ENCODE assay signal across 28 cellular contexts in genomic region chr13:110551284-110551683, GRCh38. TPM values are rescaled to one million over a fixed set of nuclear protein-coding genes. Genes with fewer than 3 reads are reported as not detected.
DNase-seq lines count a peak whose midpoint lies in the region; ATAC-seq and TF ChIP-seq lines count a peak whose summit lies in the region.
"Had no signal": no experiment of that assay in that cellular context is flagged by ENCODE, and none has a peak within 500 bp of the region (broad histone marks: within the 10 kb centered on the region; RNA-seq: fewer than 3 reads in every experiment).

No MANE protein-coding gene starts in this region.

- no peak for TF ChIP-seq EP300 in SK-N-SH (IDR thresholded peaks at IDR 0.05; ENCODE audit: borderline replicate concordance in 1 of 2, low read depth in 1 of 2, low read length in 1 of 2)

- no peaks in the 10 kb centered on the region for H3K9me3 Mint-ChIP-seq in mesothelial cell of epicardium
- no peaks in the 10 kb centered on the region for H3K9me3 Mint-ChIP-seq in activated CD4-positive, alpha-beta T cell treated with anti-CD3 and anti-CD28 coated beads, Interleukin-2, amount 10 ng/mL, durations not matched to agents 24 days and 14 days
- H3K9me3 Mint-ChIP-seq: activated B cell treated with CpG ODN at 0.5 μM for 24 hours; activated T-cell treated with anti-CD3 and anti-CD28 coated beads, Interleukin-2, amount 50 U/mL, for 72 hours; stimulated activated naive B cell treated with anti-CD40 and anti-IgM and Interleukin-4, amounts not matched to agents 10 μg/mL and 1 μg/mL and 100 μg/mL, for 72 hours had no signal

- ATAC-seq in SK-N-SH treated with all-trans-retinoic acid at 6 μM for 48 hours, result no peak
- no peak for ATAC-seq in HG02852 (IDR thresholded peaks at IDR 0.05; ENCODE audit: unreplicated experiment)
- ATAC-seq: activated CD8-positive, alpha-beta memory T cell treated with anti-CD3 and anti-CD28 coated beads, Interleukin-2, amount 10 ng/mL, durations not matched to agents 7 days and 5 days; activated T-cell treated with anti-CD3 and anti-CD28 coated beads, Interleukin-2, amount 50 U/mL, for 72 hours; right lobe of liver; stimulated activated naive B cell treated with anti-CD40 and anti-IgM and Interleukin-4, amounts not matched to agents 10 μg/mL and 1 μg/mL and 100 μg/mL, for 72 hours had no signal

- no peak overlapping the region for H3K4me3 ChIP-seq in SK-N-SH (ENCODE audit: low read depth in 2 of 2, low read length in 1 of 2)
- H3K4me3 ChIP-seq in ascending aorta, result peak overlapping the region in 1 of 2 donors; percentile 33
- H3K4me3 ChIP-seq in testis, result no peak overlapping the region
- H3K4me3 ChIP-seq in esophagus squamous epithelium, result no peak overlapping the region
- H3K4me3 ChIP-seq: lung, right lobe of liver had no signal

- H3K27ac ChIP-seq in SK-N-SH (ENCODE audit: low read depth in 2 of 2, low read length in 1 of 2), result no peak overlapping the region
- peak overlapping the region; percentile 28 to 72 for H3K27ac ChIP-seq in ascending aorta
- H3K27ac ChIP-seq in testis, result peak overlapping the region; percentile 52 to 55
- no peak overlapping the region for H3K27ac ChIP-seq in esophagus squamous epithelium
- H3K27ac ChIP-seq: 22Rv1, epithelial cell of prostate, KMS-11, right lobe of liver had no signal

- H3K4me1 Mint-ChIP-seq in mesothelial cell of epicardium, result peaks cover 37% of the 10 kb centered on the region
- peaks cover 6% of the 10 kb centered on the region for H3K4me1 Mint-ChIP-seq in activated CD4-positive, alpha-beta T cell treated with anti-CD3 and anti-CD28 coated beads, Interleukin-2, amount 10 ng/mL, durations not matched to agents 24 days and 14 days

- peaks cover 3 to 4% of the 10 kb centered on the region in 2 experiments; a peak in 1 of 4 replicates for H3K4me1 ChIP-seq in SK-N-SH (ENCODE audit: control insufficient read depth in 1 of 2, insufficient read depth in 2 of 2, low read depth in 1 of 2, low read length in 1 of 2)
- peaks cover 0 to 2% of the 10 kb centered on the region in 2 donors for H3K4me1 ChIP-seq in ascending aorta
- peaks cover 51% of the 10 kb centered on the region for H3K4me1 ChIP-seq in testis
- peaks cover 0 to 16% (median 2%) of the 10 kb centered on the region in 3 donors for H3K4me1 ChIP-seq in esophagus squamous epithelium

- no peak overlapping the region for H3K9ac ChIP-seq in SK-N-SH
- H3K9ac ChIP-seq: KMS-11 had no signal

- peaks cover 2% of the 10 kb centered on the region for H3K36me3 Mint-ChIP-seq in mesothelial cell of epicardium
- peaks cover 7% of the 10 kb centered on the region for H3K36me3 Mint-ChIP-seq in activated CD4-positive, alpha-beta T cell treated with anti-CD3 and anti-CD28 coated beads, Interleukin-2, amount 10 ng/mL, durations not matched to agents 24 days and 14 days (ENCODE audit: low read depth)
- H3K36me3 Mint-ChIP-seq: activated CD8-positive, alpha-beta memory T cell treated with anti-CD3 and anti-CD28 coated beads, Interleukin-2, amount 10 ng/mL, durations not matched to agents 7 days and 5 days had no signal

- DNase-seq in SK-N-SH (peak; percentile 47), ascending aorta (ENCODE audit: low spot score in 2 of 2) (no peak), mesothelial cell of epicardium (ENCODE audit: low spot score in 2 of 2, unreplicated experiment in 2 of 2) (no peak), testis (no peak), esophagus squamous epithelium (lab: John Stamatoyannopoulos, UW) (no peak)
- no peak for DNase-seq in activated CD4-positive, alpha-beta T cell treated with anti-CD3 and anti-CD28 coated beads, Interleukin-2, amount 10 ng/mL, durations not matched to agents 24 days and 14 days
- DNase-seq: activated B cell treated with CpG ODN at 0.5 μM for 24 hours; activated CD8-positive, alpha-beta memory T cell treated with anti-CD3 and anti-CD28 coated beads, Interleukin-2, amount 10 ng/mL, durations not matched to agents 7 days and 5 days; activated naive CD4-positive, alpha-beta T cell; activated T-cell treated with anti-CD3 and anti-CD28 coated beads, Interleukin-2, amount 50 U/mL, for 72 hours; effector CD4-positive, alpha-beta T cell; H7; head of caudate nucleus; NCI-H1417 treated with DMSO at 0.1 percent for 48 hours; NCI-H2081; NCI-H748 treated with DMSO at 0.1 percent for 48 hours; right lobe of liver; stimulated activated CD4-positive, alpha-beta T cell treated with anti-CD3 and anti-CD28 coated beads, Interleukin-15, amount 100 ng/mL, for 24 hours; stimulated activated naive B cell treated with anti-CD40 and anti-IgM and Interleukin-4, amounts not matched to agents 10 μg/mL and 1 μg/mL and 100 μg/mL, for 72 hours; T1000 had no signal

- POLR2A ChIA-PET in SK-N-SH (lab: Yijun Ruan, JAX), result interaction anchor here (1.1 kb wide), 1 partner anchor 9 kb away, joined by 4 read pairs; no protein-coding TSS in a partner anchor

- no peaks in the 10 kb centered on the region for H3K27me3 Mint-ChIP-seq in mesothelial cell of epicardium (ENCODE audit: low read depth)
- no peaks in the 10 kb centered on the region for H3K27me3 Mint-ChIP-seq in activated CD4-positive, alpha-beta T cell treated with anti-CD3 and anti-CD28 coated beads, Interleukin-2, amount 10 ng/mL, durations not matched to agents 24 days and 14 days
- H3K27me3 Mint-ChIP-seq: activated B cell treated with CpG ODN at 0.5 μM for 24 hours; stimulated activated naive B cell treated with anti-CD40 and anti-IgM and Interleukin-4, amounts not matched to agents 10 μg/mL and 1 μg/mL and 100 μg/mL, for 72 hours had no signal

- H3K9me3 ChIP-seq in SK-N-SH (no peaks in the 10 kb centered on the region), ascending aorta (no peaks in the 10 kb centered on the region), testis (no peaks in the 10 kb centered on the region), esophagus squamous epithelium (no peaks in the 10 kb centered on the region)
- H3K9me3 ChIP-seq: right lobe of liver had no signal

- TF ChIP-seq POLR2A in testis (IDR thresholded peaks at IDR 0.05) (no peak), esophagus squamous epithelium (IDR thresholded peaks at IDR 0.05) (no peak)

- H4K20me1 ChIP-seq in SK-N-SH (ENCODE audit: insufficient read depth), result no peaks in the 10 kb centered on the region

- H3K27ac Mint-ChIP-seq in mesothelial cell of epicardium, result peak overlapping the region; percentile 67
- no peak overlapping the region for H3K27ac Mint-ChIP-seq in activated CD4-positive, alpha-beta T cell treated with anti-CD3 and anti-CD28 coated beads, Interleukin-2, amount 10 ng/mL, durations not matched to agents 24 days and 14 days
- H3K27ac Mint-ChIP-seq: activated B cell treated with CpG ODN at 0.5 μM for 24 hours; activated CD8-positive, alpha-beta memory T cell treated with anti-CD3 and anti-CD28 coated beads, Interleukin-2, amount 10 ng/mL, durations not matched to agents 7 days and 5 days; activated T-cell treated with anti-CD3 and anti-CD28 coated beads, Interleukin-2, amount 50 U/mL, for 72 hours; CD14-positive monocyte; stimulated activated naive B cell treated with anti-CD40 and anti-IgM and Interleukin-4, amounts not matched to agents 10 μg/mL and 1 μg/mL and 100 μg/mL, for 72 hours had no signal

- no peaks in the 10 kb centered on the region for H3K79me2 ChIP-seq in SK-N-SH (ENCODE audit: insufficient read depth)

- no peak for TF ChIP-seq RAD21 in SK-N-SH (IDR thresholded peaks at IDR 0.05; ENCODE audit: low read length)

- H3K4me2 ChIP-seq in SK-N-SH, result no peak overlapping the region
- H3K4me2 ChIP-seq: KMS-11 had no signal

- no peaks in the 10 kb centered on the region for H3K9me2 ChIP-seq in SK-N-SH

- CTCF ChIA-PET in SK-N-SH (lab: Yijun Ruan, JAX), result interaction anchor here (2.4 kb wide), 1 partner anchor 95 kb away, joined by 8 read pairs; no protein-coding TSS in a partner anchor

- H3F3A ChIP-seq in SK-N-SH (replicated peaks; ENCODE audit: insufficient read depth), result peaks cover 2% of the 10 kb centered on the region

- no peak overlapping the region for H2AFZ ChIP-seq in SK-N-SH (ENCODE audit: low read depth)

- H3K4me3 Mint-ChIP-seq in mesothelial cell of epicardium, result no peak overlapping the region
- H3K4me3 Mint-ChIP-seq in activated CD4-positive, alpha-beta T cell treated with anti-CD3 and anti-CD28 coated beads, Interleukin-2, amount 10 ng/mL, durations not matched to agents 24 days and 14 days, result no peak overlapping the region
- H3K4me3 Mint-ChIP-seq: activated B cell treated with CpG ODN at 0.5 μM for 24 hours; activated CD8-positive, alpha-beta memory T cell treated with anti-CD3 and anti-CD28 coated beads, Interleukin-2, amount 10 ng/mL, durations not matched to agents 7 days and 5 days; activated T-cell treated with anti-CD3 and anti-CD28 coated beads, Interleukin-2, amount 50 U/mL, for 72 hours; CD14-positive monocyte; stimulated activated naive B cell treated with anti-CD40 and anti-IgM and Interleukin-4, amounts not matched to agents 10 μg/mL and 1 μg/mL and 100 μg/mL, for 72 hours had no signal

- H3K27me3 ChIP-seq in SK-N-SH (ENCODE audit: insufficient read depth) (no peaks in the 10 kb centered on the region), ascending aorta (no peaks in the 10 kb centered on the region), testis (no peaks in the 10 kb centered on the region), esophagus squamous epithelium (no peaks in the 10 kb centered on the region)
- H3K27me3 ChIP-seq: right lobe of liver had no signal

- TF ChIP-seq CTCF in SK-N-SH (IDR thresholded peaks at IDR 0.05) (no peak), ascending aorta (IDR thresholded peaks at IDR 0.05) (no peak), mesothelial cell of epicardium (IDR thresholded peaks at IDR 0.05; ENCODE audit: unreplicated experiment) (no peak), testis (IDR thresholded peaks at IDR 0.05) (no peak), esophagus squamous epithelium (IDR thresholded peaks at IDR 0.05) (no peak)

- WGBS in SK-N-SH (ENCODE audit: low lambda C conversion rate), result 82% methylated on average over 11 of the region's 11 CpGs
- WGBS in testis, 2 donors, result 38 to 58% methylated on average over 11 of the region's 11 CpGs
- WGBS in esophagus squamous epithelium, 2 donors, result 78 to 82% methylated on average over 11 of the region's 11 CpGs

- no peaks in the 10 kb centered on the region for H3K36me3 ChIP-seq in SK-N-SH (replicated peaks in 1 of 2; ENCODE audit: control insufficient read depth in 1 of 2, insufficient read depth in 2 of 2, low read length in 1 of 2)
- H3K36me3 ChIP-seq in ascending aorta, result no peaks in the 10 kb centered on the region
- H3K36me3 ChIP-seq in testis (ENCODE audit: low read depth, missing control alignments), result no peaks in the 10 kb centered on the region
- no peaks in the 10 kb centered on the region for H3K36me3 ChIP-seq in esophagus squamous epithelium
- H3K36me3 ChIP-seq: right lobe of liver had no signal

- intact Hi-C loops in ascending aorta (cut with DNase I) (no loop called here), testis (cut with DNase I; ENCODE audit: low total_unique reads) (no loop called here), esophagus squamous epithelium (cut with DNase I) (no loop called here)
- intact Hi-C loops in activated CD4-positive, alpha-beta T cell treated with anti-CD3 and anti-CD28 coated beads, Interleukin-2, amount 10 ng/mL, durations not matched to agents 24 days and 14 days (cut with micrococcal nuclease), result no loop called here

RNA-seq across cellular contexts. Expression of gene RAB20, which starts 10.2 kb away (rescaled TPM):
- polyA plus RNA-seq in SK-N-SH (2012; rRNA removed) (4.9 and 5.2 TPM in 2 replicates), testis (ENCODE audit: insufficient read depth, low read depth, low replicate concordance) (22.0 TPM)
- polyA plus RNA-seq in SK-N-SH (2012; cell fraction: cytosol; rRNA removed), result 4.8 and 5.3 TPM in 2 replicates
- 2.7 and 3.6 TPM in 2 replicates for polyA plus RNA-seq in SK-N-SH (2012; cell fraction: nucleus; rRNA removed)
- total RNA-seq in ascending aorta (17.7 TPM), mesothelial cell of epicardium (8.9 to 10.2 TPM (median 9.6 TPM) in 3 replicates), testis (10 to 100 TPM; 27.2 to 41.1 TPM), esophagus squamous epithelium (1 to 10 TPM; 1.3 to 7.2 (median 4.3) TPM)
- total RNA-seq in activated CD4-positive, alpha-beta T cell treated with anti-CD3 and anti-CD28 coated beads, Interleukin-2, amount 10 ng/mL, durations not matched to agents 24 days and 14 days, result 2.8 and 3.2 TPM in 2 replicates
- polyA plus RNA-seq: neural cell had no signal

Comparison
In these comparisons a context has a peak if more than half of its experiments do, and no peak if none do; other contexts are left out.
1. H3K27ac ChIP-seq: peak in ascending aorta (2 of 2) and testis (2 of 2); none in SK-N-SH (0 of 2) and esophagus squamous epithelium (0 of 4).